In genomic region chr10:78551184-78552005, GRCh38 we compare ENCODE assay signal across 1 cellular context.
A peak's percentile ranks its signal among the peaks of the same experiment; 100 is the strongest.
TF ChIP-seq lines count a peak whose summit lies in the region.

No MANE protein-coding gene starts in this region.

TF ChIP-seq in WTC11, 78 proteins besides CTCF, POLR2A, EP300 and RAD21 (continued from another document):
- peak; percentile 30; the same call in 1 of the 2 replicates for TF ChIP-seq MAX (CRISPR knock-in tag; IDR thresholded peaks at IDR 0.05)
